Comparison of ENCODE assay signal across 11 cellular contexts in genomic region chr17:42347606-42348005, GRCh38. TPM values are rescaled to one million over a fixed set of nuclear protein-coding genes. Genes with fewer than 3 reads are reported as not detected.
DNase-seq lines count a peak whose midpoint lies in the region; ATAC-seq, FAIRE-seq and TF ChIP-seq lines count a peak whose summit lies in the region.
"Had no signal": no experiment of that assay in that cellular context is flagged by ENCODE, and none has a peak within 500 bp of the region (broad histone marks: within the 10 kb centered on the region; RNA-seq: fewer than 3 reads in every experiment).

No MANE protein-coding gene starts in this region.

- no peak overlapping the region for H4K91ac ChIP-seq in H1 (replicated peaks; ENCODE audit: insufficient read length, low read length)

- H3K9ac ChIP-seq in H1 (replicated peaks in 1 of 4; ENCODE audit: extremely low read depth in 1 of 4, low read depth in 3 of 4, low read length in 3 of 4), result no peak overlapping the region

- no peak overlapping the region for H3K18ac ChIP-seq in H1 (ENCODE audit: extremely low read depth, low read length)

- no peak overlapping the region for H2BK12ac ChIP-seq in H1 (ENCODE audit: low read depth, low read length)

- no peaks in the 10 kb centered on the region for H3K9me3 Mint-ChIP-seq in osteocyte (ENCODE audit: unreplicated experiment)

- TF ChIP-seq RAD21 in H1 (IDR thresholded peaks at IDR 0.05 in 1 of 2, conservative IDR thresholded peaks at IDR 0.05 in 1 of 2; ENCODE audit: low read depth in 2 of 2, low read length in 2 of 2), result no peak

- no peak overlapping the region for H4K5ac ChIP-seq in H1 (ENCODE audit: insufficient read length, low read depth, low read length)

- H3K56ac ChIP-seq in H1 (replicated peaks; ENCODE audit: insufficient read length, low read depth, low read length), result no peak overlapping the region

- peaks cover 3 to 39% of the 10 kb centered on the region in 2 experiments; a peak in 3 of 4 replicates for H3K79me2 ChIP-seq in H1 (ENCODE audit: control insufficient read depth in 1 of 2, insufficient read depth in 2 of 2, low read length in 2 of 2)

- 93% methylated on average over 3 of the region's 3 CpGs; no CpG with 5 or more reads in 1 of the 2 experiments for WGBS in H1 (ENCODE audit: extremely low coverage in 1 of 2, insufficient coverage in 1 of 2, insufficient read length in 1 of 2, insufficient replicate concordance in 2 of 2, low coverage in 1 of 2, low lambda C conversion rate in 2 of 2, missing lambda C conversion rate in 1 of 2), 2 experiments

- H4K20me1 ChIP-seq in H1 (replicated peaks in 1 of 2; ENCODE audit: control insufficient read depth in 1 of 2, insufficient read depth in 2 of 2, low read length in 2 of 2), result peaks cover 2 to 9% of the 10 kb centered on the region in 2 experiments

- H3K23me2 ChIP-seq in H1 (ENCODE audit: low read depth, low read length), result no peaks in the 10 kb centered on the region

- H3K27ac ChIP-seq in C4-2B (peak overlapping the region; percentile 69), Panc1 (ENCODE audit: low read length) (peak overlapping the region; percentile 53), H1 (ENCODE audit: low read depth, low read length) (no peak overlapping the region)

- peak; percentile 54; the same call in 1 of the 2 replicates for ATAC-seq in Panc1
- ATAC-seq in HG02884 (IDR thresholded peaks at IDR 0.05; ENCODE audit: unreplicated experiment), result no peak

- H3K9me3 ChIP-seq in Panc1 (ENCODE audit: control insufficient read depth, insufficient read depth, low read depth, low read length), result no peaks in the 10 kb centered on the region
- no peaks in the 10 kb centered on the region for H3K9me3 ChIP-seq in H1 (ENCODE audit: insufficient read depth in 2 of 2, low read depth in 1 of 2, low read length in 1 of 2)

- in situ Hi-C loops in Panc1 (cut with HindIII; ENCODE audit: low pct_unique_long_range_greater_than_20kb, low sequenced_read_pairs), result no loop called here

- H3K4ac ChIP-seq in H1 (replicated peaks; ENCODE audit: insufficient read length, low read depth, low read length), result no peak overlapping the region

- no peak overlapping the region for H3K4me3 Mint-ChIP-seq in osteocyte (ENCODE audit: unreplicated experiment)

- no peaks in the 10 kb centered on the region for H3K27me3 ChIP-seq in Panc1 (ENCODE audit: control insufficient read depth, insufficient read depth, low read length)
- H3K27me3 ChIP-seq in H1 (replicated peaks in 1 of 4; ENCODE audit: control insufficient read depth in 3 of 4, extremely low read depth in 1 of 4, insufficient read depth in 3 of 4, low read length in 3 of 4), result no peaks in the 10 kb centered on the region

- H3K4me3 ChIP-seq in Panc1 (ENCODE audit: low read depth in 2 of 2, low read length in 2 of 2) (no peak overlapping the region), H1 (ENCODE audit: extremely low read depth in 1 of 4, insufficient read depth in 2 of 4, low read depth in 3 of 4, low read length in 4 of 4) (no peak overlapping the region)

- H3K4me1 ChIP-seq in Panc1 (ENCODE audit: control insufficient read depth, insufficient read depth, low read length) (peaks cover 9% of the 10 kb centered on the region), H1 (replicated peaks in 1 of 4; ENCODE audit: control insufficient read depth in 3 of 4, insufficient read depth in 4 of 4, low read length in 3 of 4) (peaks cover 0 to 8% (median 3%) of the 10 kb centered on the region in 4 experiments; a peak in 4 of 7 replicates)

- DNase-seq in Panc1 (ENCODE audit: low read depth, low spot score) (no peak), H1 (ENCODE audit: low read depth in 1 of 2, low spot score in 2 of 2) (no peak), osteocyte (ENCODE audit: extremely low spot score, unreplicated experiment) (no peak), NCI-H187 (lab: John Stamatoyannopoulos, UW) (no peak), NCI-H510A treated with DMSO at 0.1 percent for 48 hours (lab: John Stamatoyannopoulos, UW) (no peak), NCI-H1694 treated with DMSO at 0.1 percent for 48 hours (lab: John Stamatoyannopoulos, UW) (no peak)
- DNase-seq: NCI-H1930, posterior cingulate gyrus had no signal

- POLR2A ChIA-PET in Panc1 (lab: Charles Lee), result no interaction called here
- POLR2A ChIA-PET in H1 (lab: Charles Lee; ENCODE audit: partially characterized antibody), result interaction anchor here (1.4 kb wide), 1 partner anchor 10 kb away, joined by 3 read pairs; no protein-coding TSS in a partner anchor

- peaks cover 10% of the 10 kb centered on the region for H3K79me1 ChIP-seq in H1 (ENCODE audit: low read depth, low read length)

- CTCF ChIA-PET in Panc1 (lab: Charles Lee), result no interaction called here
- CTCF ChIA-PET in H1 (lab: Charles Lee; ENCODE audit: partially characterized antibody), result interaction anchor here (0.8 to 1.5 kb wide), 2 partner anchors 11 to 41 kb away, joined by 3 read pairs; partner anchors contain the start of gene STAT3

- H4K8ac ChIP-seq in H1 (ENCODE audit: extremely low read depth, insufficient read depth, low read length), result no peak overlapping the region

- intact Hi-C loops in Panc1 (cut with micrococcal nuclease; ENCODE audit: unreplicated experiment), result no loop called here

- BruUV-seq in Panc1 (replicated peaks; lab: Mats Ljungman, UMichigan), result no TSS peak

- H3K36me3 ChIP-seq in Panc1 (ENCODE audit: control insufficient read depth, insufficient read depth, low read length) (peaks cover 8% of the 10 kb centered on the region; the same call in 1 of the 2 replicates), H1 (ENCODE audit: control insufficient read depth in 2 of 4, insufficient read depth in 4 of 4, low read length in 3 of 4) (peaks cover 2 to 32% (median 17%) of the 10 kb centered on the region in 4 experiments; a peak in 7 of 8 replicates)

- no peak overlapping the region for H3K23ac ChIP-seq in H1 (ENCODE audit: insufficient read length)

- TF ChIP-seq CTCF in C4-2B (conservative IDR thresholded peaks at IDR 0.05) (no peak), Panc1 (IDR thresholded peaks at IDR 0.05) (no peak), H1 (IDR thresholded peaks at IDR 0.05; ENCODE audit: control extremely low read depth in 1 of 3, insufficient read depth in 1 of 3, low read depth in 1 of 3, low read length in 3 of 3) (no peak), osteocyte (IDR thresholded peaks at IDR 0.05) (no peak)

- peak overlapping the region; percentile 65 for H3K27ac Mint-ChIP-seq in osteocyte (ENCODE audit: unreplicated experiment)

- no peak for TF ChIP-seq POLR2A in H1 (IDR thresholded peaks at IDR 0.05; ENCODE audit: control extremely low read depth in 1 of 2, low read depth in 2 of 2, low read length in 2 of 2)

- no peaks in the 10 kb centered on the region for H3K27me3 Mint-ChIP-seq in osteocyte (ENCODE audit: unreplicated experiment)

- H3K4me1 Mint-ChIP-seq in osteocyte (ENCODE audit: unreplicated experiment), result peaks cover 33% of the 10 kb centered on the region

- peaks cover 38% of the 10 kb centered on the region for H3K36me3 Mint-ChIP-seq in osteocyte (ENCODE audit: unreplicated experiment)

- H2AFZ ChIP-seq in H1 (ENCODE audit: low read length), result no peak overlapping the region

- no peak for TF ChIP-seq EP300 in H1 (IDR thresholded peaks at IDR 0.05; ENCODE audit: borderline replicate concordance in 1 of 2, low read depth in 2 of 2, low read length in 2 of 2)

- H3K4me2 ChIP-seq in H1 (ENCODE audit: insufficient read depth in 1 of 2, low read depth in 2 of 2, low read length in 2 of 2), result no peak overlapping the region

- no peak overlapping the region for H2BK5ac ChIP-seq in H1 (ENCODE audit: low read depth, low read length)

- H2BK15ac ChIP-seq in H1 (ENCODE audit: low read length), result no peak overlapping the region

- FAIRE-seq in H1 (lab: Jason Lieb, UNC), result no peak
- FAIRE-seq: bronchial epithelial cell had no signal

- no peak overlapping the region for H2BK120ac ChIP-seq in H1 (replicated peaks; ENCODE audit: low read depth, low read length)

- no peak overlapping the region for H3K14ac ChIP-seq in H1 (ENCODE audit: insufficient read length)

- no peak overlapping the region for H2BK20ac ChIP-seq in H1 (ENCODE audit: low read length)

- no peak overlapping the region for H2AK5ac ChIP-seq in H1 (ENCODE audit: low read depth, low read length)

TF ChIP-seq in H1, 55 proteins besides CTCF, POLR2A, EP300 and RAD21:
- TF ChIP-seq USF2 (IDR thresholded peaks at IDR 0.05; ENCODE audit: low read length) (peak; percentile 50; the same call in 1 of the 2 replicates), FOSL1 (IDR thresholded peaks at IDR 0.05; ENCODE audit: insufficient read depth, low read depth, low read length) (no peak)

RNA-seq across cellular contexts. Expression of gene STAT3, which starts 40.6 kb away (rescaled TPM):
- total RNA-seq in Panc1 (2021; ENCODE audit: unreplicated experiment), result 287 TPM
- polyA plus RNA-seq in Panc1 (2012; ENCODE audit: insufficient read length), result 210 TPM
- 94.1 and 94.3 TPM in 2 replicates for total RNA-seq in H1 (2021; fragmentation: NEBNext Ultra II Directional; extraction: Animal tissue kit (Norgen Biotek cat#: 25700))
- 38.4 and 41.2 TPM in 2 replicates for polyA plus RNA-seq in H1 (2011; rRNA removed)
- 48.0 TPM for polyA plus RNA-seq in H1 (2011; cell fraction: cytosol; rRNA removed)
- 73.3 TPM for polyA plus RNA-seq in H1 (2011; cell fraction: nucleus; rRNA removed)
- 62.3 to 80.8 TPM (median 72.6 TPM) in 4 replicates for polyA plus RNA-seq in H1 (2012, experiment 1 of 2)
- 32.2 TPM for polyA plus RNA-seq in H1 (2012, experiment 2 of 2)
- 41.7 TPM for polyA plus RNA-seq in H1 (2013, experiment 1 of 2)
- polyA plus RNA-seq in H1 (2013, experiment 2 of 2), result 37.9 TPM
- 86.0 and 92.4 TPM in 2 replicates for polyA minus RNA-seq in H1 (2011; rRNA and poly(A)+ RNA removed)
- 59.6 TPM for polyA minus RNA-seq in H1 (2011; cell fraction: cytosol; rRNA and poly(A)+ RNA removed)
- 60.0 TPM for polyA minus RNA-seq in H1 (2011; cell fraction: nucleus; rRNA and poly(A)+ RNA removed)
- total RNA-seq in osteocyte, result 280 and 281 TPM in 2 replicates

RNA-seq across cellular contexts. Expression of gene STAT5A, which starts 59.3 kb away (rescaled TPM):
- 26.7 TPM for total RNA-seq in Panc1 (2021; ENCODE audit: unreplicated experiment)
- polyA plus RNA-seq in Panc1 (2012; ENCODE audit: insufficient read length), result 37.3 TPM
- total RNA-seq in H1 (2021; fragmentation: NEBNext Ultra II Directional; extraction: Animal tissue kit (Norgen Biotek cat#: 25700)), result 5.4 and 6.0 TPM in 2 replicates
- 4.2 and 7.9 TPM in 2 replicates for polyA plus RNA-seq in H1 (2011; rRNA removed)
- polyA plus RNA-seq in H1 (2011; cell fraction: cytosol; rRNA removed), result 4.2 TPM
- 9.8 TPM for polyA plus RNA-seq in H1 (2011; cell fraction: nucleus; rRNA removed)
- 2.3 to 7.0 TPM (median 6.0 TPM) in 4 replicates for polyA plus RNA-seq in H1 (2012, experiment 1 of 2)
- polyA plus RNA-seq in H1 (2012, experiment 2 of 2), result 3.0 TPM
- polyA plus RNA-seq in H1 (2013, experiment 1 of 2), result 3.0 TPM
- polyA plus RNA-seq in H1 (2013, experiment 2 of 2), result 3.2 TPM
- polyA minus RNA-seq in H1 (2011; rRNA and poly(A)+ RNA removed), result 6.1 and 12.0 TPM in 2 replicates
- 7.6 TPM for polyA minus RNA-seq in H1 (2011; cell fraction: cytosol; rRNA and poly(A)+ RNA removed)
- 4.3 TPM for polyA minus RNA-seq in H1 (2011; cell fraction: nucleus; rRNA and poly(A)+ RNA removed)
- 45.5 and 47.7 TPM in 2 replicates for total RNA-seq in osteocyte
